In genomic region chr6:38284772-38285406, GRCh38 we compare ENCODE assay signal across 19 cellular contexts.
A peak's percentile ranks its signal among the peaks of the same experiment; 100 is the strongest.
DNase-seq lines count a peak whose midpoint lies in the region; ATAC-seq and TF ChIP-seq lines count a peak whose summit lies in the region.
"Had no signal": no experiment of that assay in that cellular context is flagged by ENCODE, and none has a peak within 500 bp of the region (broad histone marks: within the 10 kb centered on the region; RNA-seq: fewer than 3 reads in every experiment).

No MANE protein-coding gene starts in this region.

- no peaks in the 10 kb centered on the region for H3K27me3 Mint-ChIP-seq in activated naive CD8-positive, alpha-beta T cell treated with anti-CD3 and anti-CD28 coated beads, Interleukin-2, amount 10 ng/mL, durations not matched to agents 7 days and 5 days
- H3K27me3 Mint-ChIP-seq in activated naive CD8-positive, alpha-beta T cell treated with anti-CD3 and anti-CD28 coated beads, Interleukin-2, amount 50 U/mL, for 24 hours: no peaks in the 10 kb centered on the region
- H3K27me3 Mint-ChIP-seq in memory B cell: no peaks in the 10 kb centered on the region

- H3K4me1 ChIP-seq in upper lobe of right lung: no peaks in the 10 kb centered on the region
- H3K4me1 ChIP-seq: A549, BLaER1 had no signal

- intact Hi-C loops in upper lobe of right lung (cut with DNase I): no loop called here

- DNase-seq in activated naive CD8-positive, alpha-beta T cell treated with anti-CD3 and anti-CD28 coated beads, Interleukin-2, amount 10 ng/mL, durations not matched to agents 7 days and 5 days: no peak
- no peak for DNase-seq in activated naive CD8-positive, alpha-beta T cell treated with anti-CD3 and anti-CD28 coated beads, Interleukin-2, amount 50 U/mL, for 24 hours
- peak; percentile 80 for DNase-seq in NB4 (ENCODE audit: low read depth)
- DNase-seq in memory B cell (ENCODE audit: low spot score in 2 of 2): no peak
- DNase-seq in upper lobe of right lung: no peak
- no peak for DNase-seq in NCI-H2171 treated with DMSO at 0.1 percent for 48 hours (lab: John Stamatoyannopoulos, UW)
- DNase-seq in NCI-H1417 (lab: John Stamatoyannopoulos, UW): no peak
- DNase-seq: Calu3; CD8-positive, alpha-beta T cell; HCEC 1CT; NCI-H1092; NCI-H2081; NCI-H446 treated with DMSO at 0.1 percent for 48 hours; NCI-H69 had no signal

- H3K9me3 Mint-ChIP-seq in activated naive CD8-positive, alpha-beta T cell treated with anti-CD3 and anti-CD28 coated beads, Interleukin-2, amount 10 ng/mL, durations not matched to agents 7 days and 5 days: peaks cover 2% of the 10 kb centered on the region
- no peaks in the 10 kb centered on the region for H3K9me3 Mint-ChIP-seq in activated naive CD8-positive, alpha-beta T cell treated with anti-CD3 and anti-CD28 coated beads, Interleukin-2, amount 50 U/mL, for 24 hours
- H3K9me3 Mint-ChIP-seq in memory B cell: peaks cover 2% of the 10 kb centered on the region
- H3K9me3 Mint-ChIP-seq: CD8-positive, alpha-beta T cell; GM23338 had no signal

- peaks cover 10% of the 10 kb centered on the region for H3K4me1 Mint-ChIP-seq in activated naive CD8-positive, alpha-beta T cell treated with anti-CD3 and anti-CD28 coated beads, Interleukin-2, amount 10 ng/mL, durations not matched to agents 7 days and 5 days
- H3K4me1 Mint-ChIP-seq in activated naive CD8-positive, alpha-beta T cell treated with anti-CD3 and anti-CD28 coated beads, Interleukin-2, amount 50 U/mL, for 24 hours: peaks cover 25% of the 10 kb centered on the region
- peaks cover 8% of the 10 kb centered on the region for H3K4me1 Mint-ChIP-seq in memory B cell

- POLR2A ChIA-PET in activated naive CD8-positive, alpha-beta T cell treated with anti-CD3 and anti-CD28 coated beads, Interleukin-2, amount 10 ng/mL, durations not matched to agents 7 days and 5 days (lab: Charles Lee): no interaction called here

- no peak overlapping the region for H3K27ac ChIP-seq in upper lobe of right lung
- H3K27ac ChIP-seq: A549, BLaER1 had no signal

- H3K4me3 Mint-ChIP-seq in activated naive CD8-positive, alpha-beta T cell treated with anti-CD3 and anti-CD28 coated beads, Interleukin-2, amount 10 ng/mL, durations not matched to agents 7 days and 5 days: no peak overlapping the region
- no peak overlapping the region for H3K4me3 Mint-ChIP-seq in activated naive CD8-positive, alpha-beta T cell treated with anti-CD3 and anti-CD28 coated beads, Interleukin-2, amount 50 U/mL, for 24 hours
- H3K4me3 Mint-ChIP-seq in memory B cell: no peak overlapping the region
- H3K4me3 Mint-ChIP-seq: CD8-positive, alpha-beta T cell; GM23338 had no signal

- H3K27me3 ChIP-seq in upper lobe of right lung: no peaks in the 10 kb centered on the region
- H3K27me3 ChIP-seq: BLaER1 had no signal

- no peaks in the 10 kb centered on the region for H3K9me3 ChIP-seq in upper lobe of right lung
- H3K9me3 ChIP-seq: A549, BLaER1 had no signal

- peaks cover 7% of the 10 kb centered on the region for H3K36me3 Mint-ChIP-seq in activated naive CD8-positive, alpha-beta T cell treated with anti-CD3 and anti-CD28 coated beads, Interleukin-2, amount 10 ng/mL, durations not matched to agents 7 days and 5 days
- peaks cover 24% of the 10 kb centered on the region for H3K36me3 Mint-ChIP-seq in activated naive CD8-positive, alpha-beta T cell treated with anti-CD3 and anti-CD28 coated beads, Interleukin-2, amount 50 U/mL, for 24 hours (ENCODE audit: low read depth)
- peaks cover 25% of the 10 kb centered on the region for H3K36me3 Mint-ChIP-seq in memory B cell

- peak overlapping the region; percentile 17 for H3K27ac Mint-ChIP-seq in activated naive CD8-positive, alpha-beta T cell treated with anti-CD3 and anti-CD28 coated beads, Interleukin-2, amount 10 ng/mL, durations not matched to agents 7 days and 5 days
- no peak overlapping the region for H3K27ac Mint-ChIP-seq in activated naive CD8-positive, alpha-beta T cell treated with anti-CD3 and anti-CD28 coated beads, Interleukin-2, amount 50 U/mL, for 24 hours
- peak overlapping the region; percentile 14 for H3K27ac Mint-ChIP-seq in memory B cell
- H3K27ac Mint-ChIP-seq: CD8-positive, alpha-beta T cell; GM23338 had no signal

- H3K4me3 ChIP-seq in NB4 (ENCODE audit: low read depth, low read length) (no peak overlapping the region), upper lobe of right lung (no peak overlapping the region)
- H3K4me3 ChIP-seq: A549, BLaER1, GM12878, GM23338 had no signal

- no peak for TF ChIP-seq POLR2A in NB4 (IDR thresholded peaks at IDR 0.05; ENCODE audit: extremely low read depth, insufficient read length)

- TF ChIP-seq CTCF in NB4 (IDR thresholded peaks at IDR 0.05; ENCODE audit: low read depth, low read length) (no peak), upper lobe of right lung (IDR thresholded peaks at IDR 0.05) (no peak)

- ATAC-seq in activated naive CD8-positive, alpha-beta T cell treated with anti-CD3 and anti-CD28 coated beads, Interleukin-2, amount 10 ng/mL, durations not matched to agents 7 days and 5 days (ENCODE audit: low read depth): no peak
- no peak for ATAC-seq in activated naive CD8-positive, alpha-beta T cell treated with anti-CD3 and anti-CD28 coated beads, Interleukin-2, amount 50 U/mL, for 24 hours
- ATAC-seq in memory B cell (ENCODE audit: low read depth) (no peak), upper lobe of right lung (peak; percentile 62)
- ATAC-seq: A549; CD8-positive, alpha-beta T cell; GM12878; GM23338; Right ventricle myocardium inferior had no signal

- peaks cover 14% of the 10 kb centered on the region for H3K36me3 ChIP-seq in upper lobe of right lung
- H3K36me3 ChIP-seq: BLaER1 had no signal
